9 cellular contexts compared by ENCODE assay signal in the genomic region with DNA sequence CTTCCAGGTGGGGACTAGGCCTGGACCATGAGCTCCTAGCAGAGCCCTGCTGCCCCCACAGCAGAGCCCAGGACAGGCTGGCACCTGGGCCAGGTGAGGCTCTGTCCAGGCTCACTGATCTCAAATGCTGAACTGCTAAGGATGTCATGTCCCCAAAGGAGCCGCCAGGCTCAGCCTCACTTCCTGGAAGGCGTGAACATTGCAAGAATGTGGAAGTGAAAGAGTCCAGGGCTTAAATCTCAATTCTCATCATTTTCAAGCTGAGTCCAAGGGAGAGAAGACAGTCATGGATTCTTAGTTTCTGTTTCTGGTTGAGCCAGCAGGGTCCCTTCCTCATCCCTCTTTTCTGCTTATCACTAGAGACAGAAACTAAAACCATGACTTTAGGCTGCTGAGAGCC. TPM values are rescaled to one million over a fixed set of nuclear protein-coding genes. Genes with fewer than 3 reads are reported as not detected.
A peak's percentile ranks its signal among the peaks of the same experiment; 100 is the strongest.
DNase-seq lines count a peak whose midpoint lies in the region; ATAC-seq, FAIRE-seq and TF ChIP-seq lines count a peak whose summit lies in the region.
"Had no signal": no experiment of that assay in that cellular context is flagged by ENCODE, and none has a peak within 500 bp of the region (broad histone marks: within the 10 kb centered on the region; RNA-seq: fewer than 3 reads in every experiment).

No MANE protein-coding gene starts in this region.

- H3K27me3 Mint-ChIP-seq in activated T-cell treated with anti-CD3 and anti-CD28 coated beads, Interleukin-2, amount 50 U/mL, for 4 hours (ENCODE audit: low read depth), result peaks cover 6% of the 10 kb centered on the region

- TF ChIP-seq CTCF in omental fat pad (IDR thresholded peaks at IDR 0.05), result no peak

- ATAC-seq in HG03095 (IDR thresholded peaks at IDR 0.05; ENCODE audit: unreplicated experiment) (peak; percentile 47), omental fat pad (ENCODE audit: low FRiP score) (no peak), GM18519 (IDR thresholded peaks at IDR 0.05; ENCODE audit: low FRiP score, unreplicated experiment) (no peak), HG03520 (IDR thresholded peaks at IDR 0.05; ENCODE audit: unreplicated experiment) (no peak)
- peak; percentile 40 to 61 for ATAC-seq in activated T-cell treated with anti-CD3 and anti-CD28 coated beads, Interleukin-2, amount 50 U/mL, for 4 hours

- peak; percentile 80 for FAIRE-seq in GM18507 (lab: Jason Lieb, UNC)

- H3K4me3 Mint-ChIP-seq in activated T-cell treated with anti-CD3 and anti-CD28 coated beads, Interleukin-2, amount 50 U/mL, for 4 hours, result peak overlapping the region; percentile 52

- peaks cover 30% of the 10 kb centered on the region for H3K4me1 Mint-ChIP-seq in activated T-cell treated with anti-CD3 and anti-CD28 coated beads, Interleukin-2, amount 50 U/mL, for 4 hours (ENCODE audit: low read depth)

- DNase-seq in GM18507 (ENCODE audit: extremely low spot score, insufficient read length, low read depth) (peak; percentile 39), omental fat pad (ENCODE audit: low spot score) (peak; percentile 14), NCI-H146 treated with DMSO at 0.1 percent for 48 hours (lab: John Stamatoyannopoulos, UW; ENCODE audit: unreplicated experiment) (no peak), NCI-H2227 treated with DMSO at 0.1 percent for 48 hours (lab: John Stamatoyannopoulos, UW) (no peak)
- DNase-seq in activated T-cell treated with anti-CD3 and anti-CD28 coated beads, Interleukin-2, amount 50 U/mL, for 4 hours, result no peak

- no peaks in the 10 kb centered on the region for H3K9me3 Mint-ChIP-seq in activated T-cell treated with anti-CD3 and anti-CD28 coated beads, Interleukin-2, amount 50 U/mL, for 4 hours

- no peaks in the 10 kb centered on the region for H3K36me3 Mint-ChIP-seq in activated T-cell treated with anti-CD3 and anti-CD28 coated beads, Interleukin-2, amount 50 U/mL, for 4 hours (ENCODE audit: insufficient read depth)

RNA-seq across cellular contexts. Expression of a gene that starts 5.0 kb away (rescaled TPM):
- total RNA-seq in activated T-cell treated with anti-CD3 and anti-CD28 coated beads, Interleukin-2, amount 50 U/mL, for 4 hours, result 1 to 10 TPM; 1.2 to 2.4 (median 1.7) TPM
- total RNA-seq in omental fat pad, result 1 to 10 TPM in 1 of 4 donors, under 1 TPM in 1, not detected in 2; 0.24 to 2.6 TPM
- total RNA-seq: myocyte had no signal

RNA-seq across cellular contexts. Expression of a gene that starts 36.3 kb away (rescaled TPM):
- total RNA-seq in activated T-cell treated with anti-CD3 and anti-CD28 coated beads, Interleukin-2, amount 50 U/mL, for 4 hours, result 1 to 10 TPM; 1.3 to 2.9 (median 1.8) TPM
- total RNA-seq in omental fat pad, result 1 to 10 TPM; 1.1 to 2.8 (median 1.2) TPM
- total RNA-seq: myocyte had no signal

RNA-seq across cellular contexts. Expression of a gene that starts 36.4 kb away (rescaled TPM):
- 1 to 10 TPM; 2.9 to 4.6 (median 4.3) TPM for total RNA-seq in activated T-cell treated with anti-CD3 and anti-CD28 coated beads, Interleukin-2, amount 50 U/mL, for 4 hours
- total RNA-seq in omental fat pad, result 1 to 10 TPM in 3 of 4 donors, under 1 TPM in 1; 0.19 to 6.4 (median 2.7) TPM
- total RNA-seq: myocyte had no signal

Comparison
In these comparisons a context has a peak if more than half of its experiments do, and no peak if none do; other contexts are left out.
1. DNase-seq: peak in GM18507 (single experiment) and omental fat pad (single experiment); none in activated T-cell treated with anti-CD3 and anti-CD28 coated beads, Interleukin-2, amount 50 U/mL, for 4 hours (single experiment), NCI-H146 treated with DMSO at 0.1 percent for 48 hours (single experiment) and NCI-H2227 treated with DMSO at 0.1 percent for 48 hours (single experiment).
2. ATAC-seq: peak in HG03095 (single experiment) and activated T-cell treated with anti-CD3 and anti-CD28 coated beads, Interleukin-2, amount 50 U/mL, for 4 hours (2 of 2); none in omental fat pad (single experiment), GM18519 (single experiment) and HG03520 (single experiment).